Comparison of ENCODE assay signal across 8 cellular contexts in genomic region chr3:4898454-4899313, GRCh38.
DNase-seq lines count a peak whose midpoint lies in the region; ATAC-seq, FAIRE-seq and TF ChIP-seq lines count a peak whose summit lies in the region.

No MANE protein-coding gene starts in this region.

- no peak for TF ChIP-seq EP300 in HepG2 (IDR thresholded peaks at IDR 0.05; ENCODE audit: low read depth in 2 of 2, low read length in 2 of 2)
- TF ChIP-seq EP300 in HepG2 (CRISPR knock-in tag; IDR thresholded peaks at IDR 0.05; ENCODE audit: borderline replicate concordance) = no peak

- dilution Hi-C loops in endothelial cell of umbilical vein (cut with MboI; ENCODE audit: extremely low pct_ligation_motif_present, low sequenced_read_pairs) = no loop called here

- no peaks in the 10 kb centered on the region for H3K27me3 ChIP-seq in endothelial cell of umbilical vein (ENCODE audit: control insufficient read depth in 2 of 2, insufficient read depth in 2 of 2, low read length in 2 of 2)
- peaks cover 0 to 9% of the 10 kb centered on the region in 2 experiments; a peak in 3 of 5 replicates for H3K27me3 ChIP-seq in HepG2 (ENCODE audit: control insufficient read depth in 1 of 2, insufficient read depth in 2 of 2, low read length in 2 of 2)

- ATAC-seq in GM18498 (IDR thresholded peaks at IDR 0.05; ENCODE audit: unreplicated experiment) = peak; percentile 98
- peak; percentile 96 for ATAC-seq in GM21619 (IDR thresholded peaks at IDR 0.05; ENCODE audit: unreplicated experiment)
- ATAC-seq in HepG2 = no peak

- no peaks in the 10 kb centered on the region for H3K9me3 ChIP-seq in endothelial cell of umbilical vein (replicated peaks; ENCODE audit: control insufficient read depth, insufficient read depth, low read length)
- H3K9me3 ChIP-seq in HepG2 (ENCODE audit: low read length) = no peaks in the 10 kb centered on the region

- TF ChIP-seq CTCF in endothelial cell of umbilical vein (IDR thresholded peaks at IDR 0.05; ENCODE audit: extremely low read depth in 1 of 2, insufficient read depth in 1 of 2, low read depth in 1 of 2, low read length in 2 of 2) = no peak
- no peak for TF ChIP-seq CTCF in HepG2 (CRISPR knock-in tag; IDR thresholded peaks at IDR 0.05)

- WGBS in HepG2 (ENCODE audit: low lambda C conversion rate) = 18% methylated on average over 6 of the region's 6 CpGs

- H3K9me1 ChIP-seq in endothelial cell of umbilical vein (replicated peaks; ENCODE audit: control insufficient read depth, extremely low read depth, insufficient read depth, low read length) = no peaks in the 10 kb centered on the region

- H4K20me1 ChIP-seq in endothelial cell of umbilical vein (replicated peaks; ENCODE audit: control insufficient read depth, extremely low read depth, insufficient read depth, low read length) (no peaks in the 10 kb centered on the region), HepG2 (ENCODE audit: insufficient read depth, low read length) (no peaks in the 10 kb centered on the region)

- no peaks in the 10 kb centered on the region for H3K79me2 ChIP-seq in endothelial cell of umbilical vein (ENCODE audit: control insufficient read depth, insufficient read depth, low read length)
- H3K79me2 ChIP-seq in HepG2 (ENCODE audit: insufficient read depth, low read length) = no peaks in the 10 kb centered on the region

- no TSS peak for BruUV-seq in endothelial cell of umbilical vein (replicated peaks; lab: Mats Ljungman, UMichigan)
- BruUV-seq in HepG2 (replicated peaks; lab: Mats Ljungman, UMichigan) = no TSS peak

- H2AFZ ChIP-seq in endothelial cell of umbilical vein (ENCODE audit: low read depth, low read length) = no peak overlapping the region
- H2AFZ ChIP-seq in HepG2 (ENCODE audit: low read length) = no peak overlapping the region

- H3K36me3 ChIP-seq in endothelial cell of umbilical vein (ENCODE audit: control insufficient read depth in 2 of 2, extremely low read depth in 1 of 2, insufficient read depth in 2 of 2, low read length in 2 of 2) (no peaks in the 10 kb centered on the region), HepG2 (replicated peaks in 1 of 2; ENCODE audit: control insufficient read depth in 1 of 2, insufficient read depth in 2 of 2, low read length in 2 of 2) (no peaks in the 10 kb centered on the region)

- no peak overlapping the region for H3K4me2 ChIP-seq in endothelial cell of umbilical vein (ENCODE audit: insufficient read depth, low read length)
- H3K4me2 ChIP-seq in HepG2 (ENCODE audit: low read depth, low read length) = no peak overlapping the region

- CTCF ChIA-PET in endothelial cell of umbilical vein (lab: Charles Lee) = no interaction called here
- CTCF ChIA-PET in HepG2 (lab: Yijun Ruan, JAX; ENCODE audit: low intra/inter-chr PET ratio, low total read pairs) = no interaction called here

- H3K27ac ChIP-seq in endothelial cell of umbilical vein (ENCODE audit: insufficient read depth, low read depth, low read length) (no peak overlapping the region), HepG2 (ENCODE audit: extremely low read length, insufficient read depth, low read length) (no peak overlapping the region)

- intact Hi-C loops in endothelial cell of umbilical vein (cut with micrococcal nuclease) = no loop called here
- intact Hi-C loops in HepG2 (cut with micrococcal nuclease; ENCODE audit: unreplicated experiment) = no loop called here

- TF ChIP-seq POLR2A in endothelial cell of umbilical vein (IDR thresholded peaks at IDR 0.05; ENCODE audit: low read depth, low read length) = no peak
- no peak for TF ChIP-seq POLR2A in HepG2 (IDR thresholded peaks at IDR 0.05; ENCODE audit: insufficient read depth in 1 of 2, low read depth in 2 of 2, low read length in 2 of 2)

- TF ChIP-seq RAD21 in HepG2 (CRISPR knock-in tag; IDR thresholded peaks at IDR 0.05) = no peak

- no peak overlapping the region for H3K9ac ChIP-seq in endothelial cell of umbilical vein (replicated peaks; ENCODE audit: extremely low read depth, insufficient read depth, low read length)
- H3K9ac ChIP-seq in HepG2 (ENCODE audit: insufficient read depth, low read depth, low read length) = no peak overlapping the region

- peaks cover 5% of the 10 kb centered on the region for H3K4me1 ChIP-seq in endothelial cell of umbilical vein (ENCODE audit: control insufficient read depth, extremely low read depth, insufficient read depth, low read length)
- no peaks in the 10 kb centered on the region for H3K4me1 ChIP-seq in HepG2 (ENCODE audit: insufficient read depth, low read length)

- no peak for FAIRE-seq in endothelial cell of umbilical vein (lab: Jason Lieb, UNC)
- FAIRE-seq in HepG2 (lab: Jason Lieb, UNC) = no peak

- DNase-seq in KG1 (lab: John Stamatoyannopoulos, UW) = peak; percentile 19
- DNase-seq in endothelial cell of umbilical vein (ENCODE audit: low read depth, low spot score) = no peak
- DNase-seq in C1 segment of cervical spinal cord (lab: John Stamatoyannopoulos, UW) = no peak
- no peak for DNase-seq in NAMALWA (ENCODE audit: low spot score)
- DNase-seq in HepG2 (ENCODE audit: low spot score) = no peak
- DNase-seq in NCI-H226 = no peak

- in situ Hi-C loops in HepG2 (cut with HindIII; ENCODE audit: extremely low pct_ligation_motif_present, low pct_unique_long_range_greater_than_20kb) = no loop called here

- POLR2A ChIA-PET in endothelial cell of umbilical vein (lab: Charles Lee) (no interaction called here), HepG2 (lab: Yijun Ruan, JAX) (no interaction called here)

- H3K4me3 ChIP-seq in endothelial cell of umbilical vein (replicated peaks in 1 of 3; ENCODE audit: insufficient read depth in 1 of 3, low read depth in 1 of 3, low read length in 3 of 3) (no peak overlapping the region), HepG2 (replicated peaks in 1 of 3; ENCODE audit: insufficient read depth in 1 of 3, low read depth in 2 of 3, low read length in 3 of 3) (no peak overlapping the region)

TF ChIP-seq in endothelial cell of umbilical vein, 7 proteins besides CTCF, POLR2A, EP300 and RAD21:
- TF ChIP-seq GATA2 (IDR thresholded peaks at IDR 0.05; ENCODE audit: insufficient read depth, insufficient read length, low read depth, low read length) (peak; percentile 38), EZH2 (IDR thresholded peaks at IDR 0.05; ENCODE audit: borderline replicate concordance, low read depth, low read length, severe bottlenecking) (no peak), JUN (IDR thresholded peaks at IDR 0.05; ENCODE audit: borderline replicate concordance, insufficient read depth, insufficient read length, low read depth) (peak; percentile 32), MYC (IDR thresholded peaks at IDR 0.05; ENCODE audit: low read depth, low read length) (no peak), FOS (IDR thresholded peaks at IDR 0.05; ENCODE audit: borderline replicate concordance, insufficient read depth, low read length) (no peak), POLR2AphosphoS5 (IDR thresholded peaks at IDR 0.05; ENCODE audit: insufficient read depth, low read depth, low read length) (no peak), MAX (IDR thresholded peaks at IDR 0.05; ENCODE audit: insufficient read depth, insufficient read length) (no peak)

TF ChIP-seq in HepG2, 621 proteins besides CTCF, POLR2A, EP300 and RAD21:
- no peak for TF ChIP-seq ETV5 (CRISPR knock-in tag; IDR thresholded peaks at IDR 0.05; ENCODE audit: borderline replicate concordance)
